8 cellular contexts compared by ENCODE assay signal in genomic region chr22:20021196-20022181, GRCh38. TPM values are rescaled to one million over a fixed set of nuclear protein-coding genes. Genes with fewer than 3 reads are reported as not detected.
DNase-seq lines count a peak whose midpoint lies in the region; ATAC-seq and TF ChIP-seq lines count a peak whose summit lies in the region.

No MANE protein-coding gene starts in this region.

- H3K4me1 ChIP-seq in prostate gland (replicated peaks) = peaks cover 8% of the 10 kb centered on the region

- no peak for TF ChIP-seq CTCF in prostate gland (IDR thresholded peaks at IDR 0.05)

- intact Hi-C loops in prostate gland (cut with DNase I) = no loop called here

- no peaks in the 10 kb centered on the region for H3K27me3 ChIP-seq in prostate gland (replicated peaks; ENCODE audit: insufficient read depth)

- H3K4me3 ChIP-seq in prostate gland = peak overlapping the region; percentile 84 to 89

- no peak for TF ChIP-seq POLR2A in prostate gland (IDR thresholded peaks at IDR 0.05)

- H3K27ac ChIP-seq in KOPT-K1 (ENCODE audit: low read depth, low read length, poor library complexity, severe bottlenecking) (peak overlapping the region; percentile 73), prostate gland (peak overlapping the region; percentile 76 to 84)

- ATAC-seq in HG02870 (IDR thresholded peaks at IDR 0.05; ENCODE audit: unreplicated experiment) = no peak

- H3K36me3 ChIP-seq in KOPT-K1 (ENCODE audit: insufficient read depth, low read length) = no peaks in the 10 kb centered on the region
- no peaks in the 10 kb centered on the region for H3K36me3 ChIP-seq in prostate gland

- H3K9me3 ChIP-seq in KOPT-K1 (ENCODE audit: insufficient read depth, low read length, poor library complexity, severe bottlenecking) (no peaks in the 10 kb centered on the region), prostate gland (no peaks in the 10 kb centered on the region)

- WGBS in prostate gland = 5% methylated on average over 36 of the region's 36 CpGs

- DNase-seq in GM03348 (ENCODE audit: low spot score) = peak; percentile 61
- DNase-seq in anterior cingulate cortex (lab: John Stamatoyannopoulos, UW) = peak in 53 of 58 donors; percentile 22 to 90 (median 71)
- peak; percentile 66 for DNase-seq in hepatic stellate cell (ENCODE audit: low spot score)
- DNase-seq in prostate gland (ENCODE audit: low spot score) = peak; percentile 52
- no peak for DNase-seq in D341Med (ENCODE audit: low spot score)
- DNase-seq in NCI-H2171 treated with DMSO at 0.1 percent for 48 hours (lab: John Stamatoyannopoulos, UW) = no peak

RNA-seq across cellular contexts. Expression of gene TANGO2, which starts 0.6 kb away (rescaled TPM):
- 10 to 100 TPM; 34.3 to 40.1 TPM for total RNA-seq in prostate gland

RNA-seq across cellular contexts. Expression of gene ARVCF, which starts 4.9 kb away (rescaled TPM):
- 10 to 100 TPM; 39.6 to 65.9 TPM for total RNA-seq in prostate gland

RNA-seq across cellular contexts. Expression of gene DGCR8, which starts 58.6 kb away (rescaled TPM):
- 10 to 100 TPM; 20.9 to 47.6 TPM for total RNA-seq in prostate gland

Comparison
In these comparisons a context has a peak if more than half of its experiments do, and no peak if none do; other contexts are left out.
1. DNase-seq: peak in GM03348 (single experiment), anterior cingulate cortex (53 of 58), hepatic stellate cell (single experiment) and prostate gland (single experiment); none in D341Med (single experiment) and NCI-H2171 treated with DMSO at 0.1 percent for 48 hours (single experiment).